ENCODE assay signal across 16 cellular contexts in the genomic region with DNA sequence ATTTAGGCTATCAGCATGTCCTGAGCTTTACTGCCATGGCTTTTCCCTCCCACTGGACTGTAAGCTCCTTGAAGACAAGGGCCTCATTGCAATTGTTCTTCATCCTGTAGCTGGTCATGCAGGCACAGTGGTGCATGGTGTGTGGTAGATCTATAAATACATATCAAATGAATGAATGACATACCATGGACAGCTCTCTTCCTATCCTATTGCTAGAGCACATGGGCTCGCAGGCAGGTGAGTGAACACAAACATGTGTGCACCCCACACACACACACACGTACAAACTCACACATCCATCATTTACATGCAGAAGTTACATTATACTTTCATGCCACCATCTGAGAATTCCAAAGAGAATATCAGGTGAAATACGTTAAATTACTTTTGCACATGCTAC.
DNase-seq lines count a peak whose midpoint lies in the region; ATAC-seq and TF ChIP-seq lines count a peak whose summit lies in the region.
"Had no signal": no experiment of that assay in that cellular context is flagged by ENCODE, and none has a peak within 500 bp of the region (broad histone marks: within the 10 kb centered on the region; RNA-seq: fewer than 3 reads in every experiment).

No MANE protein-coding gene starts in this region.

- H3K4me1 ChIP-seq in CD8-positive, alpha-beta T cell (ENCODE audit: insufficient read depth, low read length), result peaks cover 34% of the 10 kb centered on the region
- no peaks in the 10 kb centered on the region for H3K4me1 ChIP-seq in HEK293 (ENCODE audit: control insufficient read depth, insufficient read depth, low read length)
- H3K4me1 ChIP-seq: pancreas had no signal

- no peaks in the 10 kb centered on the region for H3K27me3 Mint-ChIP-seq in CD8-positive, alpha-beta T cell (ENCODE audit: low read depth)
- H3K27me3 Mint-ChIP-seq in T-helper 2 cell treated with Interferon-gamma antibody and Interleukin-4, amounts not matched to agents 5 μg/mL and 100 μg/mL, for 36 hours (ENCODE audit: low read depth), result no peaks in the 10 kb centered on the region

- no peaks in the 10 kb centered on the region for H3K9me3 ChIP-seq in CD8-positive, alpha-beta T cell (ENCODE audit: low read length)
- H3K9me3 ChIP-seq in HEK293 (ENCODE audit: control insufficient read depth, insufficient read depth, low read depth, low read length), result no peaks in the 10 kb centered on the region
- H3K9me3 ChIP-seq: pancreas had no signal

- H3K4me1 Mint-ChIP-seq in CD8-positive, alpha-beta T cell (ENCODE audit: low read depth), result peaks cover 38% of the 10 kb centered on the region
- peaks cover 47% of the 10 kb centered on the region for H3K4me1 Mint-ChIP-seq in T-helper 2 cell treated with Interferon-gamma antibody and Interleukin-4, amounts not matched to agents 5 μg/mL and 100 μg/mL, for 36 hours (ENCODE audit: low read depth)

- peak overlapping the region; percentile 35 for H3K4me3 Mint-ChIP-seq in CD8-positive, alpha-beta T cell
- peak overlapping the region; percentile 58 for H3K4me3 Mint-ChIP-seq in T-helper 2 cell treated with Interferon-gamma antibody and Interleukin-4, amounts not matched to agents 5 μg/mL and 100 μg/mL, for 36 hours

- no peak overlapping the region for H3K4me3 ChIP-seq in CD8-positive, alpha-beta T cell (ENCODE audit: low read depth, low read length)
- H3K4me3 ChIP-seq in HEK293 (ENCODE audit: low read depth, low read length), result no peak overlapping the region
- H3K4me3 ChIP-seq: pancreas had no signal

- no peak overlapping the region for H3K27ac ChIP-seq in CD8-positive, alpha-beta T cell (ENCODE audit: low read depth, low read length)
- H3K27ac ChIP-seq in HEK293 (ENCODE audit: extremely low read depth, low read depth, low read length), result no peak overlapping the region
- H3K27ac ChIP-seq: pancreas had no signal

- no peaks in the 10 kb centered on the region for H3K36me3 Mint-ChIP-seq in CD8-positive, alpha-beta T cell
- peaks cover 2% of the 10 kb centered on the region for H3K36me3 Mint-ChIP-seq in T-helper 2 cell treated with Interferon-gamma antibody and Interleukin-4, amounts not matched to agents 5 μg/mL and 100 μg/mL, for 36 hours (ENCODE audit: low read depth)

- no peak overlapping the region for H3K27ac Mint-ChIP-seq in CD8-positive, alpha-beta T cell
- peak overlapping the region; percentile 73 for H3K27ac Mint-ChIP-seq in T-helper 2 cell treated with Interferon-gamma antibody and Interleukin-4, amounts not matched to agents 5 μg/mL and 100 μg/mL, for 36 hours

- no peaks in the 10 kb centered on the region for H3K9me3 Mint-ChIP-seq in CD8-positive, alpha-beta T cell
- H3K9me3 Mint-ChIP-seq in T-helper 2 cell treated with Interferon-gamma antibody and Interleukin-4, amounts not matched to agents 5 μg/mL and 100 μg/mL, for 36 hours, result peaks cover 21% of the 10 kb centered on the region

- CTCF ChIA-PET in CD8-positive, alpha-beta T cell (lab: Charles Lee), result interaction anchor here (1.2 to 1.7 kb wide), 2 partner anchors 61 to 171 kb away, joined by 3 to 5 read pairs; no protein-coding TSS in a partner anchor
- CTCF ChIA-PET in HEK293 (lab: Yijun Ruan, JAX), result no interaction called here

- no peak for DNase-seq in CD8-positive, alpha-beta T cell
- no peak for DNase-seq in T-helper 2 cell treated with Interferon-gamma antibody and Interleukin-4, amounts not matched to agents 5 μg/mL and 100 μg/mL, for 36 hours (ENCODE audit: low spot score)
- DNase-seq in lung microvascular endothelial cell (ENCODE audit: low read depth in 2 of 2) (peak; percentile 12 to 53), NCI-H510A (lab: John Stamatoyannopoulos, UW) (no peak), putamen (ENCODE audit: low spot score) (no peak)
- DNase-seq: activated CD4-positive, CD25-positive, alpha-beta regulatory T cell treated with anti-CD3 and anti-CD28 coated beads, Interleukin-2, amount 50 U/mL, for 72 hours; amygdala; DMS 273 treated with DMSO at 0.1 percent for 48 hours; effector CD4-positive, alpha-beta T cell; mammary epithelial cell; NCI-H226; pancreas; stimulated activated CD4-positive, alpha-beta T cell treated with anti-CD3 and anti-CD28 coated beads, Interleukin-4, amount 100 ng/mL, for 4 hours had no signal

- no peaks in the 10 kb centered on the region for H3K36me3 ChIP-seq in CD8-positive, alpha-beta T cell (ENCODE audit: insufficient read depth, low read length)
- no peaks in the 10 kb centered on the region for H3K36me3 ChIP-seq in HEK293 (ENCODE audit: control insufficient read depth in 2 of 2, insufficient read depth in 1 of 2, low read length in 2 of 2)
- H3K36me3 ChIP-seq: pancreas had no signal

- POLR2A ChIA-PET in CD8-positive, alpha-beta T cell (lab: Charles Lee), result interaction anchor here (1.0 kb wide), 1 partner anchor 74 kb away, joined by 5 read pairs; no protein-coding TSS in a partner anchor
- POLR2A ChIA-PET in HEK293 (lab: Yijun Ruan, JAX), result no interaction called here

- no peak for TF ChIP-seq CTCF in CD8-positive, alpha-beta T cell (IDR thresholded peaks at IDR 0.05)
- no peak for TF ChIP-seq CTCF in HEK293 (tag by site-specific recombination; IDR thresholded peaks at IDR 0.05)

- no peak for ATAC-seq in CD8-positive, alpha-beta T cell
- ATAC-seq in HG02571 (IDR thresholded peaks at IDR 0.05; ENCODE audit: unreplicated experiment), result no peak
- no peak for ATAC-seq in GM19351 (IDR thresholded peaks at IDR 0.05; ENCODE audit: unreplicated experiment)

- H3K27me3 ChIP-seq in CD8-positive, alpha-beta T cell (ENCODE audit: insufficient read depth, low read length), result no peaks in the 10 kb centered on the region
- H3K27me3 ChIP-seq: pancreas had no signal

- intact Hi-C loops in CD8-positive, alpha-beta T cell (cut with DNase I, micrococcal nuclease), result loop anchor here in 1 of 2 experiments (5.0 to 10.0 kb wide), 2 partner anchors 247 to 320 kb away; no protein-coding TSS in a partner anchor

TF ChIP-seq in HEK293, 187 proteins besides CTCF, POLR2A, EP300 and RAD21:
- no peak for TF ChIP-seq ZFP37 (tag by site-specific recombination; IDR thresholded peaks at IDR 0.05)
- TF ChIP-seq, protein P1, sequence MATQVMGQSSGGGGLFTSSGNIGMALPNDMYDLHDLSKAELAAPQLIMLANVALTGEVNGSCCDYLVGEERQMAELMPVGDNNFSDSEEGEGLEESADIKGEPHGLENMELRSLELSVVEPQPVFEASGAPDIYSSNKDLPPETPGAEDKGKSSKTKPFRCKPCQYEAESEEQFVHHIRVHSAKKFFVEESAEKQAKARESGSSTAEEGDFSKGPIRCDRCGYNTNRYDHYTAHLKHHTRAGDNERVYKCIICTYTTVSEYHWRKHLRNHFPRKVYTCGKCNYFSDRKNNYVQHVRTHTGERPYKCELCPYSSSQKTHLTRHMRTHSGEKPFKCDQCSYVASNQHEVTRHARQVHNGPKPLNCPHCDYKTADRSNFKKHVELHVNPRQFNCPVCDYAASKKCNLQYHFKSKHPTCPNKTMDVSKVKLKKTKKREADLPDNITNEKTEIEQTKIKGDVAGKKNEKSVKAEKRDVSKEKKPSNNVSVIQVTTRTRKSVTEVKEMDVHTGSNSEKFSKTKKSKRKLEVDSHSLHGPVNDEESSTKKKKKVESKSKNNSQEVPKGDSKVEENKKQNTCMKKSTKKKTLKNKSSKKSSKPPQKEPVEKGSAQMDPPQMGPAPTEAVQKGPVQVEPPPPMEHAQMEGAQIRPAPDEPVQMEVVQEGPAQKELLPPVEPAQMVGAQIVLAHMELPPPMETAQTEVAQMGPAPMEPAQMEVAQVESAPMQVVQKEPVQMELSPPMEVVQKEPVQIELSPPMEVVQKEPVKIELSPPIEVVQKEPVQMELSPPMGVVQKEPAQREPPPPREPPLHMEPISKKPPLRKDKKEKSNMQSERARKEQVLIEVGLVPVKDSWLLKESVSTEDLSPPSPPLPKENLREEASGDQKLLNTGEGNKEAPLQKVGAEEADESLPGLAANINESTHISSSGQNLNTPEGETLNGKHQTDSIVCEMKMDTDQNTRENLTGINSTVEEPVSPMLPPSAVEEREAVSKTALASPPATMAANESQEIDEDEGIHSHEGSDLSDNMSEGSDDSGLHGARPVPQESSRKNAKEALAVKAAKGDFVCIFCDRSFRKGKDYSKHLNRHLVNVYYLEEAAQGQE (tag by site-specific recombination; IDR thresholded peaks at IDR 0.05), result peak; percentile 94

Comparison
In these comparisons a context has a peak if more than half of its experiments do, and no peak if none do; other contexts are left out.
1. DNase-seq: peak in lung microvascular endothelial cell (2 of 2); none in CD8-positive, alpha-beta T cell (0 of 7), T-helper 2 cell treated with Interferon-gamma antibody and Interleukin-4, amounts not matched to agents 5 μg/mL and 100 μg/mL, for 36 hours (single experiment), NCI-H510A (single experiment) and putamen (single experiment).